In genomic region chr15:69997701-69998273, GRCh38 we compare ENCODE assay signal across 1 cellular context.
TF ChIP-seq lines count a peak whose summit lies in the region.

No MANE protein-coding gene starts in this region.

TF ChIP-seq in K562, 482 proteins besides CTCF, POLR2A, EP300 and RAD21 (continued from another document):
- TF ChIP-seq ZBTB5 (IDR thresholded peaks at IDR 0.05) (no peak), ERF (CRISPR knock-in tag; IDR thresholded peaks at IDR 0.05) (no peak), SMAD4 (CRISPR knock-in tag; conservative IDR thresholded peaks at IDR 0.05) (no peak), EP400 (IDR thresholded peaks at IDR 0.05) (no peak), VEZF1 (CRISPR knock-in tag; IDR thresholded peaks at IDR 0.05) (no peak), CHAMP1 (IDR thresholded peaks at IDR 0.05) (no peak)
